17 cellular contexts compared by ENCODE assay signal in genomic region chr2:64015898-64016297, GRCh38. TPM values are rescaled to one million over a fixed set of nuclear protein-coding genes. Genes with fewer than 3 reads are reported as not detected.
A peak's percentile ranks its signal among the peaks of the same experiment; 100 is the strongest.
DNase-seq lines count a peak whose midpoint lies in the region; ATAC-seq, FAIRE-seq and TF ChIP-seq lines count a peak whose summit lies in the region.
"Had no signal": no experiment of that assay in that cellular context is flagged by ENCODE, and none has a peak within 500 bp of the region (broad histone marks: within the 10 kb centered on the region; RNA-seq: fewer than 3 reads in every experiment).

No MANE protein-coding gene starts in this region.

- peaks cover 23% of the 10 kb centered on the region for H3K4me1 Mint-ChIP-seq in Caco-2 (ENCODE audit: low read depth, unreplicated experiment)
- peaks cover 47% of the 10 kb centered on the region for H3K4me1 Mint-ChIP-seq in HFFc6 (ENCODE audit: low read depth)
- peaks cover 58% of the 10 kb centered on the region for H3K4me1 Mint-ChIP-seq in activated naive CD8-positive, alpha-beta T cell treated with anti-CD3 and anti-CD28 coated beads, Interleukin-2, amount 50 U/mL, for 24 hours
- peaks cover 35 to 46% of the 10 kb centered on the region in 2 donors for H3K4me1 Mint-ChIP-seq in natural killer cell treated with Interleukin-12 subunit alpha and Interleukin-12 subunit beta and Interleukin-15 and Interleukin-18, amount 100 ng/mL, for 72 hours (ENCODE audit: low read depth in 2 of 2)

- TF ChIP-seq CTCF in Caco-2 (IDR thresholded peaks at IDR 0.05; ENCODE audit: insufficient read depth in 1 of 2, low read depth in 1 of 2, low read length in 1 of 2, severe bottlenecking in 1 of 2, unreplicated experiment in 1 of 2): no peak
- no peak for TF ChIP-seq CTCF in HFFc6 (IDR thresholded peaks at IDR 0.05)

- H3K9me3 ChIP-seq in Caco-2: no peaks in the 10 kb centered on the region
- H3K9me3 ChIP-seq: tibial artery had no signal

- H3K27ac Mint-ChIP-seq in Caco-2 (ENCODE audit: unreplicated experiment) (no peak overlapping the region), HFFc6 (peak overlapping the region; percentile 42)
- no peak overlapping the region for H3K27ac Mint-ChIP-seq in activated naive CD8-positive, alpha-beta T cell treated with anti-CD3 and anti-CD28 coated beads, Interleukin-2, amount 50 U/mL, for 24 hours
- H3K27ac Mint-ChIP-seq in natural killer cell treated with Interleukin-12 subunit alpha and Interleukin-12 subunit beta and Interleukin-15 and Interleukin-18, amount 100 ng/mL, for 72 hours: no peak overlapping the region

- ATAC-seq in activated naive CD8-positive, alpha-beta T cell treated with anti-CD3 and anti-CD28 coated beads, Interleukin-2, amount 50 U/mL, for 24 hours: no peak
- ATAC-seq in natural killer cell treated with Interleukin-12 subunit alpha and Interleukin-12 subunit beta and Interleukin-15 and Interleukin-18, amount 100 ng/mL, for 72 hours: no peak

- H3K9me3 Mint-ChIP-seq in Caco-2 (ENCODE audit: unreplicated experiment) (no peaks in the 10 kb centered on the region), HFFc6 (no peaks in the 10 kb centered on the region)
- H3K9me3 Mint-ChIP-seq in activated naive CD8-positive, alpha-beta T cell treated with anti-CD3 and anti-CD28 coated beads, Interleukin-2, amount 50 U/mL, for 24 hours: no peaks in the 10 kb centered on the region
- no peaks in the 10 kb centered on the region for H3K9me3 Mint-ChIP-seq in natural killer cell treated with Interleukin-12 subunit alpha and Interleukin-12 subunit beta and Interleukin-15 and Interleukin-18, amount 100 ng/mL, for 72 hours
- H3K9me3 Mint-ChIP-seq: CD4-positive, alpha-beta memory T cell; IgD-negative memory B cell had no signal

- peaks cover 14% of the 10 kb centered on the region for H3K4me1 ChIP-seq in Caco-2

- intact Hi-C loops in Caco-2 (cut with micrococcal nuclease; ENCODE audit: unreplicated experiment): no loop called here

- no peak overlapping the region for H3K4me3 ChIP-seq in Caco-2 (ENCODE audit: low read depth, low read length)
- H3K4me3 ChIP-seq: skin epidermis, tibial artery had no signal

- FAIRE-seq in HTR-8/SVneo (lab: Jason Lieb, UNC): no peak
- FAIRE-seq: GM12891, TTC549 had no signal

- CTCF ChIA-PET in Caco-2 (lab: Charles Lee): no interaction called here

- POLR2A ChIA-PET in Caco-2 (lab: Charles Lee): no interaction called here

- H3K4me3 Mint-ChIP-seq in Caco-2 (ENCODE audit: unreplicated experiment) (peak overlapping the region; percentile 100), HFFc6 (peak overlapping the region; percentile 44; the same call in 1 of the 2 replicates)
- peak overlapping the region; percentile 9 for H3K4me3 Mint-ChIP-seq in activated naive CD8-positive, alpha-beta T cell treated with anti-CD3 and anti-CD28 coated beads, Interleukin-2, amount 50 U/mL, for 24 hours
- peak overlapping the region; percentile 16 for H3K4me3 Mint-ChIP-seq in natural killer cell treated with Interleukin-12 subunit alpha and Interleukin-12 subunit beta and Interleukin-15 and Interleukin-18, amount 100 ng/mL, for 72 hours

- H3K36me3 ChIP-seq in Caco-2 (ENCODE audit: control insufficient read depth, insufficient read depth, low read length): no peaks in the 10 kb centered on the region; the same call in 1 of the 2 replicates
- H3K36me3 ChIP-seq: tibial artery had no signal

- H3K36me3 Mint-ChIP-seq in Caco-2 (ENCODE audit: insufficient read depth, unreplicated experiment): peaks cover 24% of the 10 kb centered on the region
- H3K36me3 Mint-ChIP-seq in HFFc6 (ENCODE audit: low read depth): peaks cover 12% of the 10 kb centered on the region
- peaks cover 2% of the 10 kb centered on the region for H3K36me3 Mint-ChIP-seq in activated naive CD8-positive, alpha-beta T cell treated with anti-CD3 and anti-CD28 coated beads, Interleukin-2, amount 50 U/mL, for 24 hours (ENCODE audit: low read depth)
- peaks cover 9% of the 10 kb centered on the region for H3K36me3 Mint-ChIP-seq in natural killer cell treated with Interleukin-12 subunit alpha and Interleukin-12 subunit beta and Interleukin-15 and Interleukin-18, amount 100 ng/mL, for 72 hours

- TSS peak; percentile 16 for BruUV-seq in Caco-2 (replicated peaks; lab: Mats Ljungman, UMichigan)

- DNase-seq in Caco-2: no peak
- no peak for DNase-seq in HFFc6
- no peak for DNase-seq in activated naive CD8-positive, alpha-beta T cell treated with anti-CD3 and anti-CD28 coated beads, Interleukin-2, amount 50 U/mL, for 24 hours
- DNase-seq in natural killer cell treated with Interleukin-12 subunit alpha and Interleukin-12 subunit beta and Interleukin-15 and Interleukin-18, amount 100 ng/mL, for 72 hours (ENCODE audit: low spot score): no peak
- no peak for DNase-seq in COLO668 (lab: John Stamatoyannopoulos, UW; ENCODE audit: unreplicated experiment)
- no peak for DNase-seq in HTR-8/SVneo (ENCODE audit: insufficient read length, low spot score)
- DNase-seq in SHP77 (lab: John Stamatoyannopoulos, UW): no peak
- DNase-seq: activated CD4-positive, alpha-beta T cell treated with anti-CD3 and anti-CD28 coated beads, Interleukin-2, amount 50 U/mL, for 48 hours; amygdala; CD4-positive, alpha-beta memory T cell; NCI-H1417; NCI-H226; tibial artery had no signal

- no peaks in the 10 kb centered on the region for H3K27me3 Mint-ChIP-seq in Caco-2 (ENCODE audit: insufficient read depth, unreplicated experiment)
- peaks cover 2% of the 10 kb centered on the region; the same call in 1 of the 2 replicates for H3K27me3 Mint-ChIP-seq in HFFc6 (ENCODE audit: insufficient read depth)
- no peaks in the 10 kb centered on the region for H3K27me3 Mint-ChIP-seq in activated naive CD8-positive, alpha-beta T cell treated with anti-CD3 and anti-CD28 coated beads, Interleukin-2, amount 50 U/mL, for 24 hours
- H3K27me3 Mint-ChIP-seq in natural killer cell treated with Interleukin-12 subunit alpha and Interleukin-12 subunit beta and Interleukin-15 and Interleukin-18, amount 100 ng/mL, for 72 hours: no peaks in the 10 kb centered on the region
- H3K27me3 Mint-ChIP-seq: CD4-positive, alpha-beta memory T cell; IgD-negative memory B cell had no signal

- no peaks in the 10 kb centered on the region for H3K27me3 ChIP-seq in Caco-2 (replicated peaks; ENCODE audit: control insufficient read depth, insufficient read depth, low read length)
- H3K27me3 ChIP-seq: tibial artery had no signal

RNA-seq across cellular contexts. Expression of gene VPS54, which starts 3.3 kb away (rescaled TPM):
- 27.9 and 28.5 TPM in 2 replicates for total RNA-seq in Caco-2 (2022)
- 10 to 100 TPM; 12.9 to 17.7 (median 15.0) TPM for total RNA-seq in HFFc6 (2021; fragmentation: NEBNext Ultra II Directional; extraction: Animal tissue kit (Norgen Biotek cat#: 25700))
- 10 to 100 TPM; 12.8 to 19.7 TPM for total RNA-seq in natural killer cell treated with Interleukin-12 subunit alpha and Interleukin-12 subunit beta and Interleukin-15 and Interleukin-18, amount 100 ng/mL, for 72 hours

Comparison
In these comparisons a context has a peak if more than half of its experiments do, and no peak if none do; other contexts are left out.
1. H3K4me3 Mint-ChIP-seq: peak in every context shown above with its lines; median percentile 100 in Caco-2; 44 in HFFc6; 16 in natural killer cell treated with Interleukin-12 subunit alpha and Interleukin-12 subunit beta and Interleukin-15 and Interleukin-18, amount 100 ng/mL, for 72 hours; 9 in activated naive CD8-positive, alpha-beta T cell treated with anti-CD3 and anti-CD28 coated beads, Interleukin-2, amount 50 U/mL, for 24 hours.